Comparison of ENCODE assay signal across 24 cellular contexts in genomic region chr13:73542446-73542845, GRCh38.
DNase-seq lines count a peak whose midpoint lies in the region; ATAC-seq and TF ChIP-seq lines count a peak whose summit lies in the region.
"Had no signal": no experiment of that assay in that cellular context is flagged by ENCODE, and none has a peak within 500 bp of the region (broad histone marks: within the 10 kb centered on the region; RNA-seq: fewer than 3 reads in every experiment).

No MANE protein-coding gene starts in this region.

- H3K27ac Mint-ChIP-seq in type B pancreatic cell: peak overlapping the region; percentile 62
- H3K27ac Mint-ChIP-seq: GM23338 had no signal

- H3K36me3 Mint-ChIP-seq in type B pancreatic cell: no peaks in the 10 kb centered on the region

- no peaks in the 10 kb centered on the region for H3K36me3 ChIP-seq in lower lobe of right lung

- peak; percentile 28 for DNase-seq in DMS53 (lab: John Stamatoyannopoulos, UW)
- DNase-seq in DMS53 treated with DMSO at 0.1 percent for 48 hours (lab: John Stamatoyannopoulos, UW; ENCODE audit: unreplicated experiment): no peak
- DNase-seq in epithelial cell of prostate (ENCODE audit: low read depth, low spot score): peak; percentile 53
- DNase-seq in lower lobe of right lung: no peak
- DNase-seq in type B pancreatic cell (ENCODE audit: extremely low spot score, unreplicated experiment): no peak
- DNase-seq in germinal center (ENCODE audit: low spot score): no peak
- no peak for DNase-seq in ecto neural progenitor cell (ENCODE audit: low spot score)
- DNase-seq: AML-193, DMS 273 treated with DMSO at 0.1 percent for 48 hours, GDM1, MM.1S, NCI-H1092 treated with DMSO at 0.1 percent for 48 hours, NCI-H146, NCI-H2029 treated with DMSO at 0.1 percent for 48 hours, NCI-H510A treated with DMSO at 0.1 percent for 48 hours, NCI-H774, OCI-M1, RPMI8226, SIG-M5 had no signal

- H3K4me3 ChIP-seq in lower lobe of right lung: no peak overlapping the region
- H3K4me3 ChIP-seq: GM23338 had no signal

- TF ChIP-seq CTCF in lower lobe of right lung (IDR thresholded peaks at IDR 0.05): no peak
- TF ChIP-seq CTCF in type B pancreatic cell (conservative IDR thresholded peaks at IDR 0.05): no peak

- H3K4me1 Mint-ChIP-seq in type B pancreatic cell (ENCODE audit: unreplicated experiment): peaks cover 5% of the 10 kb centered on the region
- H3K4me1 Mint-ChIP-seq: GM23338 had no signal

- H3K27ac ChIP-seq in epithelial cell of prostate: peak overlapping the region; percentile 11
- no peak overlapping the region for H3K27ac ChIP-seq in lower lobe of right lung
- H3K27ac ChIP-seq: 22Rv1, C4-2B had no signal

- intact Hi-C loops in lower lobe of right lung (cut with DNase I): no loop called here

- no peaks in the 10 kb centered on the region for H3K9me3 Mint-ChIP-seq in type B pancreatic cell
- H3K9me3 Mint-ChIP-seq: GM23338 had no signal

- no peak overlapping the region for H3K4me3 Mint-ChIP-seq in type B pancreatic cell
- H3K4me3 Mint-ChIP-seq: GM23338 had no signal

- ATAC-seq in lower lobe of right lung (peak; percentile 56 to 75), GM21529 (IDR thresholded peaks at IDR 0.05; ENCODE audit: unreplicated experiment) (no peak)
- ATAC-seq: GM23338, HCT116 had no signal

- no peaks in the 10 kb centered on the region for H3K4me1 ChIP-seq in lower lobe of right lung

- no peaks in the 10 kb centered on the region for H3K27me3 ChIP-seq in lower lobe of right lung (ENCODE audit: low read depth)

- H3K9me3 ChIP-seq in lower lobe of right lung: no peaks in the 10 kb centered on the region

- no peaks in the 10 kb centered on the region for H3K27me3 Mint-ChIP-seq in type B pancreatic cell

Comparison
In these comparisons a context has a peak if more than half of its experiments do, and no peak if none do; other contexts are left out.
1. DNase-seq: peak in DMS53 (single experiment) and epithelial cell of prostate (single experiment); none in DMS53 treated with DMSO at 0.1 percent for 48 hours (single experiment), lower lobe of right lung (single experiment), type B pancreatic cell (single experiment), germinal center (single experiment) and ecto neural progenitor cell (single experiment).